Comparison of ENCODE assay signal across 10 cellular contexts in the genomic region with DNA sequence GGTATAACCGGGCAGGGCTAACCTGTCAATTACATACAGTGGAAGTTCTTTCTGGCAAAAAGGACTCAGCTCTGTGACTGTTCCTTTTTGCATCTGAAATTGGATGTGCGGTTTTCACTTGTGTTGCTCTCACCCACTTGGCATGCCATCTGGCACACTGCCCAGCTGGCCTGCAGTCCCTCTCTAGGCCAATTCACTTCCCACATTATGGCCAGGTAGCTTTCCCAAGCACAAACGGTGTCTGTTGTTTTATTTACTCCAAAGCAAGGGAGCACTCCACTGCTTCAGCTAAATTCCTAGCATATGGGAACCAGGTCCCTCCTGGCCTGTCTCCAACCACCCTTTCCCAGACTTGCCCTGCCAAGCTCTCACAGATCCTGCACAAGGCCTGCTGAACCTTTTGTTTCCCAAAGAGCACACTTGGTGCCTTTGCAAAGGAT.
DNase-seq lines count a peak whose midpoint lies in the region; ATAC-seq and TF ChIP-seq lines count a peak whose summit lies in the region.
"Had no signal": no experiment of that assay in that cellular context is flagged by ENCODE, and none has a peak within 500 bp of the region (broad histone marks: within the 10 kb centered on the region; RNA-seq: fewer than 3 reads in every experiment).

No MANE protein-coding gene starts in this region.

- H3K27me3 ChIP-seq in mesenchymal stem cell (ENCODE audit: control insufficient read depth in 1 of 2, insufficient read depth in 1 of 2, low read length in 2 of 2): no peaks in the 10 kb centered on the region
- H3K27me3 ChIP-seq: Peyer's patch had no signal

- WGBS in mesenchymal stem cell: 79% methylated on average over 3 of the region's 3 CpGs

- H4K8ac ChIP-seq in mesenchymal stem cell (ENCODE audit: low read length): no peak overlapping the region

- peaks cover 13 to 16% of the 10 kb centered on the region in 2 donors for H3K36me3 Mint-ChIP-seq in CD14-positive monocyte

- no peak overlapping the region for H2BK5ac ChIP-seq in mesenchymal stem cell (ENCODE audit: low read depth, low read length, poor library complexity, severe bottlenecking)

- no peak for TF ChIP-seq CTCF in CD14-positive monocyte (IDR thresholded peaks at IDR 0.05)

- ATAC-seq in esophagus mucosa (no peak), GM19395 (IDR thresholded peaks at IDR 0.05; ENCODE audit: unreplicated experiment) (no peak)

- H3K27ac Mint-ChIP-seq in CD14-positive monocyte: no peak overlapping the region
- H3K27ac Mint-ChIP-seq: activated naive CD8-positive, alpha-beta T cell treated with anti-CD3 and anti-CD28 coated beads, Interleukin-2, amount 10 ng/mL, durations not matched to agents 7 days and 5 days had no signal

- peaks cover 0 to 16% of the 10 kb centered on the region in 2 experiments for H3K36me3 ChIP-seq in mesenchymal stem cell (ENCODE audit: control insufficient read depth in 1 of 2, insufficient read depth in 2 of 2, low read depth in 1 of 2, low read length in 2 of 2)

- no peak overlapping the region for H3K4me2 ChIP-seq in mesenchymal stem cell (ENCODE audit: low read length, poor library complexity, severe bottlenecking)

- intact Hi-C loops in CD14-positive monocyte (cut with micrococcal nuclease): no loop called here

- no peak overlapping the region for H2AFZ ChIP-seq in mesenchymal stem cell (ENCODE audit: low read depth, low read length)

- H2BK120ac ChIP-seq in mesenchymal stem cell (ENCODE audit: low read depth, low read length): no peak overlapping the region

- H3K4me1 ChIP-seq in mesenchymal stem cell (ENCODE audit: control insufficient read depth, insufficient read depth, low read depth, low read length): peaks cover 8% of the 10 kb centered on the region

- no peak overlapping the region for H3K18ac ChIP-seq in mesenchymal stem cell (ENCODE audit: low read depth in 1 of 2, low read length in 2 of 2)

- DNase-seq in ELF-1 (ENCODE audit: low read depth, low spot score) (peak; percentile 62), NCI-H2171 (lab: John Stamatoyannopoulos, UW) (peak; percentile 56), cerebellar nuclear complex (lab: John Stamatoyannopoulos, UW) (peak; percentile 94 to 97), mesenchymal stem cell (no peak), HuH-7 (ENCODE audit: low spot score) (no peak), CD14-positive monocyte (ENCODE audit: low spot score) (no peak)
- DNase-seq: activated naive CD8-positive, alpha-beta T cell treated with anti-CD3 and anti-CD28 coated beads, Interleukin-2, amount 10 ng/mL, durations not matched to agents 7 days and 5 days; Peyer's patch had no signal

- H2AK5ac ChIP-seq in mesenchymal stem cell (ENCODE audit: low read length, severe bottlenecking): peak overlapping the region; percentile 47

- H3K27me3 Mint-ChIP-seq in CD14-positive monocyte (ENCODE audit: low read depth in 3 of 3): no peaks in the 10 kb centered on the region
- H3K27me3 Mint-ChIP-seq: activated naive CD8-positive, alpha-beta T cell treated with anti-CD3 and anti-CD28 coated beads, Interleukin-2, amount 10 ng/mL, durations not matched to agents 7 days and 5 days had no signal

- H3K4me3 ChIP-seq in mesenchymal stem cell (ENCODE audit: insufficient read depth in 1 of 2, low read depth in 1 of 2, low read length in 2 of 2): no peak overlapping the region
- H3K4me3 ChIP-seq: Peyer's patch had no signal

- no peak overlapping the region for H2BK12ac ChIP-seq in mesenchymal stem cell (ENCODE audit: low read length in 2 of 2)

- H3K4ac ChIP-seq in mesenchymal stem cell (ENCODE audit: low read depth in 1 of 2, low read length in 2 of 2): no peak overlapping the region

- no peak overlapping the region for H3K14ac ChIP-seq in mesenchymal stem cell (ENCODE audit: low read length in 2 of 2)

- peaks cover 3 to 13% (median 9%) of the 10 kb centered on the region in 7 donors for H3K9me3 Mint-ChIP-seq in CD14-positive monocyte
- H3K9me3 Mint-ChIP-seq: activated naive CD8-positive, alpha-beta T cell treated with anti-CD3 and anti-CD28 coated beads, Interleukin-2, amount 10 ng/mL, durations not matched to agents 7 days and 5 days had no signal

- H3K9me3 ChIP-seq in mesenchymal stem cell (ENCODE audit: control insufficient read depth, low read length): no peaks in the 10 kb centered on the region
- H3K9me3 ChIP-seq: Peyer's patch had no signal

- H3K4me3 Mint-ChIP-seq in CD14-positive monocyte: no peak overlapping the region
- H3K4me3 Mint-ChIP-seq: activated naive CD8-positive, alpha-beta T cell treated with anti-CD3 and anti-CD28 coated beads, Interleukin-2, amount 10 ng/mL, durations not matched to agents 7 days and 5 days had no signal

- H4K91ac ChIP-seq in mesenchymal stem cell (ENCODE audit: low read length): no peak overlapping the region

- H3K9ac ChIP-seq in mesenchymal stem cell (ENCODE audit: low read length): no peak overlapping the region

- H3K23ac ChIP-seq in mesenchymal stem cell (ENCODE audit: low read length in 2 of 2): no peak overlapping the region

- H2BK15ac ChIP-seq in mesenchymal stem cell (ENCODE audit: low read depth, poor library complexity, severe bottlenecking): no peak overlapping the region

- peaks cover 2% of the 10 kb centered on the region for H3K79me1 ChIP-seq in mesenchymal stem cell (replicated peaks; ENCODE audit: low read length, poor library complexity, severe bottlenecking)

- H3K4me1 Mint-ChIP-seq in CD14-positive monocyte: no peaks in the 10 kb centered on the region
- H3K4me1 Mint-ChIP-seq: activated naive CD8-positive, alpha-beta T cell treated with anti-CD3 and anti-CD28 coated beads, Interleukin-2, amount 10 ng/mL, durations not matched to agents 7 days and 5 days had no signal

- H3K27ac ChIP-seq in mesenchymal stem cell (ENCODE audit: low read length, poor library complexity, severe bottlenecking): no peak overlapping the region
- H3K27ac ChIP-seq: Peyer's patch had no signal

Comparison
In these comparisons a context has a peak if more than half of its experiments do, and no peak if none do; other contexts are left out.
1. DNase-seq: peak in ELF-1 (single experiment), NCI-H2171 (single experiment) and cerebellar nuclear complex (2 of 2); none in mesenchymal stem cell (single experiment), HuH-7 (single experiment) and CD14-positive monocyte (single experiment).